In genomic region chr19:926595-927043, GRCh38 we compare ENCODE assay signal across 8 cellular contexts. TPM values are rescaled to one million over a fixed set of nuclear protein-coding genes. Genes with fewer than 3 reads are reported as not detected.
DNase-seq lines count a peak whose midpoint lies in the region; ATAC-seq and TF ChIP-seq lines count a peak whose summit lies in the region.

No MANE protein-coding gene starts in this region.

- H3K27me3 ChIP-seq in mesenchymal stem cell (ENCODE audit: control insufficient read depth in 1 of 2, insufficient read depth in 1 of 2, low read length in 2 of 2) (no peaks in the 10 kb centered on the region), thyroid gland (no peaks in the 10 kb centered on the region)

- H2AK5ac ChIP-seq in mesenchymal stem cell (ENCODE audit: low read length, severe bottlenecking): no peak overlapping the region

- WGBS in mesenchymal stem cell: under 1% methylated on average over 34 of the region's 35 CpGs
- WGBS in thyroid gland, 2 donors: 0% methylated on average over 24 to 27 of the region's 35 CpGs

- H3K18ac ChIP-seq in mesenchymal stem cell (ENCODE audit: low read depth in 1 of 2, low read length in 2 of 2): peak overlapping the region; percentile 90 to 94

- no peaks in the 10 kb centered on the region for H3K9me3 Mint-ChIP-seq in dendritic cell treated with granulocyte-macrophage colony-stimulating factor and Interleukin-4, amounts not matched to agents 40 ng/mL and 50 ng/mL, for 4 days

- H3K14ac ChIP-seq in mesenchymal stem cell (ENCODE audit: low read length in 2 of 2): peak overlapping the region in 1 of 2 experiments; percentile 82

- DNase-seq in activated effector memory CD4-positive, alpha-beta T cell treated with anti-CD3 and anti-CD28 coated beads, Interleukin-2, amount 50 U/mL, for 16 hours: peak; percentile 79
- no peak for DNase-seq in activated effector memory CD4-positive, alpha-beta T cell treated with Interleukin-2 at 50 U/mL for 16 hours
- DNase-seq in RPMI8226: peak; percentile 81
- DNase-seq in mesenchymal stem cell: peak; percentile 32
- peak; percentile 49 to 55 for DNase-seq in thyroid gland

- TF ChIP-seq CTCF in thyroid gland (IDR thresholded peaks at IDR 0.05): no peak

- peaks cover 9% of the 10 kb centered on the region for H3K27me3 Mint-ChIP-seq in dendritic cell treated with granulocyte-macrophage colony-stimulating factor and Interleukin-4, amounts not matched to agents 40 ng/mL and 50 ng/mL, for 4 days

- H3K27ac Mint-ChIP-seq in dendritic cell treated with granulocyte-macrophage colony-stimulating factor and Interleukin-4, amounts not matched to agents 40 ng/mL and 50 ng/mL, for 4 days: peak overlapping the region; percentile 85

- peak overlapping the region; percentile 2 for H3K4me2 ChIP-seq in mesenchymal stem cell (ENCODE audit: low read length, poor library complexity, severe bottlenecking)

- peak overlapping the region; percentile 98 for H2BK15ac ChIP-seq in mesenchymal stem cell (ENCODE audit: low read depth, poor library complexity, severe bottlenecking)

- H3K4me3 Mint-ChIP-seq in dendritic cell treated with granulocyte-macrophage colony-stimulating factor and Interleukin-4, amounts not matched to agents 40 ng/mL and 50 ng/mL, for 4 days: peak overlapping the region; percentile 86

- H3K23ac ChIP-seq in mesenchymal stem cell (ENCODE audit: low read length in 2 of 2): no peak overlapping the region

- H3K4me1 Mint-ChIP-seq in dendritic cell treated with granulocyte-macrophage colony-stimulating factor and Interleukin-4, amounts not matched to agents 40 ng/mL and 50 ng/mL, for 4 days (ENCODE audit: low read depth): peaks cover 59% of the 10 kb centered on the region

- H4K8ac ChIP-seq in mesenchymal stem cell (ENCODE audit: low read length): peak overlapping the region; percentile 37

- H2BK120ac ChIP-seq in mesenchymal stem cell (ENCODE audit: low read depth, low read length): peak overlapping the region; percentile 99

- no peak for TF ChIP-seq POLR2A in thyroid gland (IDR thresholded peaks at IDR 0.05)

- no peaks in the 10 kb centered on the region for H3K9me3 ChIP-seq in mesenchymal stem cell (ENCODE audit: control insufficient read depth, low read length)
- H3K9me3 ChIP-seq in thyroid gland: no peaks in the 10 kb centered on the region

- H2BK5ac ChIP-seq in mesenchymal stem cell (ENCODE audit: low read depth, low read length, poor library complexity, severe bottlenecking): peak overlapping the region; percentile 91

- H3K4me3 ChIP-seq in mesenchymal stem cell (ENCODE audit: insufficient read depth in 1 of 2, low read depth in 1 of 2, low read length in 2 of 2) (peak overlapping the region; percentile 84 to 85), thyroid gland (replicated peaks in 1 of 3) (peak overlapping the region; percentile 39 to 95 (median 51))

- peaks cover 5% of the 10 kb centered on the region for H3K79me1 ChIP-seq in mesenchymal stem cell (replicated peaks; ENCODE audit: low read length, poor library complexity, severe bottlenecking)

- no peak overlapping the region for H2BK12ac ChIP-seq in mesenchymal stem cell (ENCODE audit: low read length in 2 of 2)

- H3K4me1 ChIP-seq in mesenchymal stem cell (ENCODE audit: control insufficient read depth, insufficient read depth, low read depth, low read length) (peaks cover 27% of the 10 kb centered on the region), thyroid gland (peaks cover 6 to 17% of the 10 kb centered on the region in 2 donors)

- no peak for ATAC-seq in HG03460 (IDR thresholded peaks at IDR 0.05; ENCODE audit: unreplicated experiment)
- ATAC-seq in HG02642 (IDR thresholded peaks at IDR 0.05; ENCODE audit: poor library complexity, unreplicated experiment): no peak

- peak overlapping the region; percentile 85 to 89 for H3K4ac ChIP-seq in mesenchymal stem cell (ENCODE audit: low read depth in 1 of 2, low read length in 2 of 2)

- peak overlapping the region; percentile 92 for H3K9ac ChIP-seq in mesenchymal stem cell (ENCODE audit: low read length)

- H3K36me3 ChIP-seq in mesenchymal stem cell (ENCODE audit: control insufficient read depth in 1 of 2, insufficient read depth in 2 of 2, low read depth in 1 of 2, low read length in 2 of 2): peaks cover 15 to 30% of the 10 kb centered on the region in 2 experiments
- no peaks in the 10 kb centered on the region for H3K36me3 ChIP-seq in thyroid gland

- peaks cover 64% of the 10 kb centered on the region for H3K36me3 Mint-ChIP-seq in dendritic cell treated with granulocyte-macrophage colony-stimulating factor and Interleukin-4, amounts not matched to agents 40 ng/mL and 50 ng/mL, for 4 days (ENCODE audit: low read depth)

- H3K27ac ChIP-seq in mesenchymal stem cell (ENCODE audit: low read length, poor library complexity, severe bottlenecking) (peak overlapping the region; percentile 79), thyroid gland (peak overlapping the region; percentile 49 to 86 (median 73))

- H2AFZ ChIP-seq in mesenchymal stem cell (ENCODE audit: low read depth, low read length): no peak overlapping the region

- intact Hi-C loops in dendritic cell treated with granulocyte-macrophage colony-stimulating factor and Interleukin-4, amounts not matched to agents 40 ng/mL and 50 ng/mL, for 4 days (cut with micrococcal nuclease): no loop called here
- intact Hi-C loops in thyroid gland (cut with DNase I): loop anchor here (10.0 kb wide), 1 partner anchor 308 kb away; the partner anchor contains the start of gene CBARP

- peak overlapping the region; percentile 86 for H4K91ac ChIP-seq in mesenchymal stem cell (ENCODE audit: low read length)

RNA-seq across cellular contexts. Expression of gene ARID3A, which starts 0.8 kb away (rescaled TPM):
- polyA plus RNA-seq in mesenchymal stem cell (2013, experiment 1 of 2): 64.0 TPM
- 62.8 TPM for polyA plus RNA-seq in mesenchymal stem cell (2013, experiment 2 of 2)
- 1 to 10 TPM; 2.6 to 7.7 (median 3.9) TPM for total RNA-seq in thyroid gland

RNA-seq across cellular contexts. Expression of gene KISS1R, which starts 9.5 kb away (rescaled TPM):
- not detected for polyA plus RNA-seq in mesenchymal stem cell (2013, experiment 1 of 2)
- polyA plus RNA-seq in mesenchymal stem cell (2013, experiment 2 of 2): not detected
- total RNA-seq in thyroid gland: not detected

RNA-seq across cellular contexts. Expression of gene R3HDM4, which starts 13.6 kb away (rescaled TPM):
- polyA plus RNA-seq in mesenchymal stem cell (2013, experiment 1 of 2): 68.0 TPM
- polyA plus RNA-seq in mesenchymal stem cell (2013, experiment 2 of 2): 67.1 TPM
- 10 to 100 TPM; 29.2 to 45.8 (median 34.9) TPM for total RNA-seq in thyroid gland

RNA-seq across cellular contexts. Expression of gene RNU6-9, which starts 33.3 kb away (rescaled TPM):
- polyA plus RNA-seq in mesenchymal stem cell (2013, experiment 1 of 2): not detected
- polyA plus RNA-seq in mesenchymal stem cell (2013, experiment 2 of 2): not detected
- not detected for total RNA-seq in thyroid gland

RNA-seq across cellular contexts. Expression of gene MED16, which starts 33.6 kb away (rescaled TPM):
- polyA plus RNA-seq in mesenchymal stem cell (2013, experiment 1 of 2): 19.4 TPM
- polyA plus RNA-seq in mesenchymal stem cell (2013, experiment 2 of 2): 19.2 TPM
- 10 to 100 TPM; 33.2 to 66.5 (median 54.3) TPM for total RNA-seq in thyroid gland
